8 cellular contexts compared by ENCODE assay signal in genomic region chr1:184753608-184754478, GRCh38. TPM values are rescaled to one million over a fixed set of nuclear protein-coding genes. Genes with fewer than 3 reads are reported as not detected.
A peak's percentile ranks its signal among the peaks of the same experiment; 100 is the strongest.
DNase-seq lines count a peak whose midpoint lies in the region; ATAC-seq and TF ChIP-seq lines count a peak whose summit lies in the region.

No MANE protein-coding gene starts in this region.

- no peaks in the 10 kb centered on the region for H3K9me2 ChIP-seq in hepatocyte (replicated peaks; ENCODE audit: insufficient read depth)

- WGBS in hepatocyte (ENCODE audit: low lambda C conversion rate, missing lambda C conversion rate): 5% methylated on average over 41 of the region's 43 CpGs

- intact Hi-C loops in sciatic nerve (cut with DNase I): no loop called here

- POLR2A ChIA-PET in AG04450 (lab: Yijun Ruan, JAX): interaction anchor here (0.6 kb wide), 3 partner anchors 193 to 847 kb away, joined by 3 read pairs; no protein-coding TSS in a partner anchor

- TF ChIP-seq CTCF in AG04450 (IDR thresholded peaks at IDR 0.05; ENCODE audit: low read depth, low read length) (no peak), hepatocyte (IDR thresholded peaks at IDR 0.05; ENCODE audit: poor library complexity) (no peak)

- no peaks in the 10 kb centered on the region for H3K27me3 ChIP-seq in AG04450 (ENCODE audit: control insufficient read depth, insufficient read depth, low read length)
- H3K27me3 ChIP-seq in SJSA1 (replicated peaks): no peaks in the 10 kb centered on the region
- H3K27me3 ChIP-seq in hepatocyte: no peaks in the 10 kb centered on the region

- H2AFZ ChIP-seq in hepatocyte: peak overlapping the region; percentile 66

- DNase-seq in AG04450 (ENCODE audit: low read depth, low spot score): peak; percentile 1
- peak in 1 of 2 experiments; percentile 48 for DNase-seq in SJSA1 (ENCODE audit: low read depth in 1 of 2, low spot score in 2 of 2)
- DNase-seq in hepatocyte (ENCODE audit: low spot score): peak; percentile 57
- DNase-seq in sciatic nerve (ENCODE audit: low spot score): peak; percentile 72
- no peak for DNase-seq in NCI-H2196 (lab: John Stamatoyannopoulos, UW; ENCODE audit: unreplicated experiment)

- peaks cover 9% of the 10 kb centered on the region; the same call in 1 of the 2 replicates for H3K4me1 ChIP-seq in SJSA1 (replicated peaks)
- H3K4me1 ChIP-seq in hepatocyte (ENCODE audit: insufficient read depth): no peaks in the 10 kb centered on the region

- H3K27ac ChIP-seq in AG04450 (ENCODE audit: low read depth, low read length) (no peak overlapping the region), SJSA1 (peak overlapping the region; percentile 56), angular gyrus (ENCODE audit: low read depth, low read length) (peak overlapping the region; percentile 87), hepatocyte (peak overlapping the region; percentile 85)

- H4K20me1 ChIP-seq in hepatocyte (ENCODE audit: insufficient read depth, poor library complexity, severe bottlenecking): no peaks in the 10 kb centered on the region

- ATAC-seq in GM19324 (IDR thresholded peaks at IDR 0.05; ENCODE audit: low FRiP score, unreplicated experiment) (peak; percentile 17), HG03442 (IDR thresholded peaks at IDR 0.05; ENCODE audit: unreplicated experiment) (peak; percentile 7), sciatic nerve (no peak)

- H3K9me3 ChIP-seq in AG04450 (ENCODE audit: control insufficient read depth, insufficient read depth, low read length) (peaks cover 2% of the 10 kb centered on the region; the same call in 1 of the 2 replicates), SJSA1 (replicated peaks) (no peaks in the 10 kb centered on the region), hepatocyte (ENCODE audit: low read depth) (no peaks in the 10 kb centered on the region)

- H3K4me2 ChIP-seq in hepatocyte: peak overlapping the region; percentile 80

- H3K36me3 ChIP-seq in SJSA1 (peaks cover 5% of the 10 kb centered on the region), hepatocyte (replicated peaks; ENCODE audit: insufficient read depth, low read depth) (no peaks in the 10 kb centered on the region)

- CTCF ChIA-PET in AG04450 (lab: Charles Lee): interaction anchor here (1.1 to 1.2 kb wide), 3 partner anchors 19 to 52 kb away, joined by 3 to 6 read pairs (median 3); no protein-coding TSS in a partner anchor

- peaks cover 46% of the 10 kb centered on the region for H3K79me2 ChIP-seq in hepatocyte

- H3K4me3 ChIP-seq in AG04450 (ENCODE audit: low read depth, low read length) (peak overlapping the region; percentile 95), SJSA1 (peak overlapping the region; percentile 80), hepatocyte (peak overlapping the region; percentile 51)

RNA-seq across cellular contexts. Expression of gene EDEM3, which starts 0.8 kb away (rescaled TPM):
- polyA plus RNA-seq in AG04450 (2011; rRNA removed) (19.2 and 26.1 TPM in 2 replicates), hepatocyte (14.9 and 16.5 TPM in 2 replicates)
- polyA minus RNA-seq in AG04450 (2011; rRNA and poly(A)+ RNA removed): 63.6 and 76.5 TPM in 2 replicates
- total RNA-seq in SJSA1 (2014; rRNA removed; shearing (Covaris generic)): 21.6 and 27.2 TPM in 2 replicates
- total RNA-seq in hepatocyte (50.8 and 54.1 TPM in 2 replicates), sciatic nerve (46.0 TPM)
